In genomic region chr11:41414771-41415440, GRCh38 we compare ENCODE assay signal across 19 cellular contexts. TPM values are rescaled to one million over a fixed set of nuclear protein-coding genes. Genes with fewer than 3 reads are reported as not detected.
"Had no signal": no experiment of that assay in that cellular context is flagged by ENCODE, and none has a peak within 500 bp of the region (broad histone marks: within the 10 kb centered on the region; RNA-seq: fewer than 3 reads in every experiment).

No MANE protein-coding gene starts in this region.

- H3K27me3 ChIP-seq: heart right ventricle, neutrophil, right atrium auricular region, sigmoid colon had no signal

- H3K4me3 ChIP-seq: heart right ventricle, mucosa of descending colon, psoas muscle, right atrium auricular region, sigmoid colon, skin epidermis had no signal

- H3K4me3 Mint-ChIP-seq: naive thymus-derived CD8-positive, alpha-beta T cell had no signal

- DNase-seq: effector memory CD4-positive, alpha-beta T cell; heart right ventricle; islet precursor cell; mammary epithelial cell; mucosa of descending colon; naive thymus-derived CD8-positive, alpha-beta T cell; psoas muscle; sigmoid colon; stimulated activated CD4-positive, alpha-beta T cell treated with anti-CD3 and anti-CD28 coated beads, Interleukin-2, amount 100 ng/mL, for 24 hours; stimulated activated naive CD4-positive, alpha-beta T cell treated with Interleukin-2 at 50 U/mL for 16 hours; trophoblast cell had no signal

- H3K27ac ChIP-seq: heart right ventricle, neutrophil, psoas muscle, right atrium auricular region, sigmoid colon, skin epidermis had no signal

- H3K4me1 ChIP-seq: heart right ventricle, psoas muscle, right atrium auricular region, sigmoid colon had no signal

- H3K27me3 Mint-ChIP-seq: naive thymus-derived CD8-positive, alpha-beta T cell had no signal

- H3K9me3 ChIP-seq: heart right ventricle, mucosa of descending colon, neutrophil, right atrium auricular region, sigmoid colon had no signal

- H3K4me1 Mint-ChIP-seq: naive thymus-derived CD8-positive, alpha-beta T cell had no signal

- H3K36me3 ChIP-seq: heart right ventricle, neutrophil, right atrium auricular region, sigmoid colon had no signal

- FAIRE-seq: endometrium, frontal cortex had no signal

- H3K27ac Mint-ChIP-seq: naive thymus-derived CD8-positive, alpha-beta T cell had no signal

- ATAC-seq: esophagus mucosa; heart right ventricle; left lobe of liver; mucosa of descending colon; naive thymus-derived CD8-positive, alpha-beta T cell; psoas muscle had no signal

- H3K36me3 Mint-ChIP-seq: naive thymus-derived CD8-positive, alpha-beta T cell had no signal

RNA-seq across cellular contexts. Expression of gene LRRC4C, which starts 44.5 kb away (rescaled TPM):
- total RNA-seq: glomerular endothelial cell; naive thymus-derived CD8-positive, alpha-beta T cell had no signal
